9 cellular contexts compared by ENCODE assay signal in the genomic region with DNA sequence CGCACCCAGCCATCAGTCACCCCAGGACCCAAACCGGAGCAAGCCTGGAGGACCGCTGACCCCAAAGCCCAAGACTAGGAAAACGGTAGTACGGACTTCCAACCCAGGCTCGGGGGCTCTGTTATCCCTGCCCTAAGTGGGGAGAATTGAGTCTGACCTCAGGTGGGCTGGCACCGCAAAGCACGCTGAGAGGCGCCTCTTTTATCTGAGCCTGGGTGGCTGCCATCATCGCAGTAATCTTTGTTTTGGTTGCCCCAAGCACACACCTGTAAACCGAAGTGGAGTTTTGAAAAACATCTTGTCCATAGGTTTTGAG. TPM values are rescaled to one million over a fixed set of nuclear protein-coding genes. Genes with fewer than 3 reads are reported as not detected.
DNase-seq lines count a peak whose midpoint lies in the region; ATAC-seq and TF ChIP-seq lines count a peak whose summit lies in the region.
"Had no signal": no experiment of that assay in that cellular context is flagged by ENCODE, and none has a peak within 500 bp of the region (broad histone marks: within the 10 kb centered on the region; RNA-seq: fewer than 3 reads in every experiment).

No MANE protein-coding gene starts in this region.

- peaks cover 10 to 51% of the 10 kb centered on the region in 2 donors for H3K4me1 ChIP-seq in left lung
- H3K4me1 ChIP-seq in thyroid gland, result peaks cover 13 to 25% of the 10 kb centered on the region in 2 donors

- H3K27ac ChIP-seq in left lung (peak overlapping the region; percentile 92 to 95), thyroid gland (peak overlapping the region; percentile 87 to 98 (median 98))

- H3K27me3 Mint-ChIP-seq in activated CD8-positive, alpha-beta memory T cell treated with anti-CD3 and anti-CD28 coated beads, Interleukin-2, amount 10 ng/mL, durations not matched to agents 7 days and 5 days, result peaks cover 71% of the 10 kb centered on the region
- H3K27me3 Mint-ChIP-seq in activated naive CD8-positive, alpha-beta T cell treated with anti-CD3 and anti-CD28 coated beads, Interleukin-2, amount 50 U/mL, for 24 hours, result peaks cover 61% of the 10 kb centered on the region

- ATAC-seq in activated CD8-positive, alpha-beta memory T cell treated with anti-CD3 and anti-CD28 coated beads, Interleukin-2, amount 10 ng/mL, durations not matched to agents 7 days and 5 days, result no peak
- ATAC-seq in activated naive CD8-positive, alpha-beta T cell treated with anti-CD3 and anti-CD28 coated beads, Interleukin-2, amount 50 U/mL, for 24 hours, result no peak
- ATAC-seq in left lung (peak; percentile 0), GM19035 (IDR thresholded peaks at IDR 0.05; ENCODE audit: unreplicated experiment) (no peak), HG03175 (IDR thresholded peaks at IDR 0.05; ENCODE audit: unreplicated experiment) (no peak)

- H3K9me3 Mint-ChIP-seq in activated CD8-positive, alpha-beta memory T cell treated with anti-CD3 and anti-CD28 coated beads, Interleukin-2, amount 10 ng/mL, durations not matched to agents 7 days and 5 days (ENCODE audit: low read depth), result no peaks in the 10 kb centered on the region
- H3K9me3 Mint-ChIP-seq in activated naive CD8-positive, alpha-beta T cell treated with anti-CD3 and anti-CD28 coated beads, Interleukin-2, amount 50 U/mL, for 24 hours, result no peaks in the 10 kb centered on the region

- H3K36me3 ChIP-seq in left lung, result no peaks in the 10 kb centered on the region
- H3K36me3 ChIP-seq in thyroid gland, result no peaks in the 10 kb centered on the region

- intact Hi-C loops in left lung (cut with DNase I) (no loop called here), thyroid gland (cut with DNase I) (no loop called here)

- no peak overlapping the region for H3K27ac Mint-ChIP-seq in activated CD8-positive, alpha-beta memory T cell treated with anti-CD3 and anti-CD28 coated beads, Interleukin-2, amount 10 ng/mL, durations not matched to agents 7 days and 5 days
- no peak overlapping the region for H3K27ac Mint-ChIP-seq in activated naive CD8-positive, alpha-beta T cell treated with anti-CD3 and anti-CD28 coated beads, Interleukin-2, amount 50 U/mL, for 24 hours

- WGBS in thyroid gland, 2 donors, result 9 to 18% methylated on average over 5 to 9 of the region's 11 CpGs

- H3K9me3 ChIP-seq in left lung, result no peaks in the 10 kb centered on the region
- H3K9me3 ChIP-seq in thyroid gland, result no peaks in the 10 kb centered on the region

- H3K4me3 ChIP-seq in left lung (peak overlapping the region; percentile 84 to 98), thyroid gland (replicated peaks in 1 of 3) (peak overlapping the region; percentile 38 to 96 (median 48))

- H3K4me3 Mint-ChIP-seq in activated CD8-positive, alpha-beta memory T cell treated with anti-CD3 and anti-CD28 coated beads, Interleukin-2, amount 10 ng/mL, durations not matched to agents 7 days and 5 days, result peak overlapping the region; percentile 30
- H3K4me3 Mint-ChIP-seq in activated naive CD8-positive, alpha-beta T cell treated with anti-CD3 and anti-CD28 coated beads, Interleukin-2, amount 50 U/mL, for 24 hours, result peak overlapping the region; percentile 68

- no peaks in the 10 kb centered on the region for H3K36me3 Mint-ChIP-seq in activated CD8-positive, alpha-beta memory T cell treated with anti-CD3 and anti-CD28 coated beads, Interleukin-2, amount 10 ng/mL, durations not matched to agents 7 days and 5 days
- no peaks in the 10 kb centered on the region for H3K36me3 Mint-ChIP-seq in activated naive CD8-positive, alpha-beta T cell treated with anti-CD3 and anti-CD28 coated beads, Interleukin-2, amount 50 U/mL, for 24 hours (ENCODE audit: low read depth)

- TF ChIP-seq POLR2A in thyroid gland (IDR thresholded peaks at IDR 0.05), result peak in 1 of 2 donors; percentile 30

- DNase-seq in activated CD8-positive, alpha-beta memory T cell treated with anti-CD3 and anti-CD28 coated beads, Interleukin-2, amount 10 ng/mL, durations not matched to agents 7 days and 5 days, result no peak
- no peak for DNase-seq in activated CD8-positive, alpha-beta memory T cell treated with anti-CD3 and anti-CD28 coated beads, Interleukin-2, amount 50 U/mL, for 4 hours
- no peak for DNase-seq in activated naive CD8-positive, alpha-beta T cell treated with anti-CD3 and anti-CD28 coated beads, Interleukin-2, amount 50 U/mL, for 24 hours
- DNase-seq in left lung, result no peak
- peak; percentile 30 to 38 for DNase-seq in thyroid gland
- no peak for DNase-seq in ecto neural progenitor cell (ENCODE audit: low spot score)
- DNase-seq: activated CD4-positive, alpha-beta T cell treated with anti-CD3 and anti-CD28 coated beads for 1 hour had no signal

- H3K27me3 ChIP-seq in left lung (peaks cover 0 to 10% of the 10 kb centered on the region in 2 donors), thyroid gland (no peaks in the 10 kb centered on the region)

- TF ChIP-seq CTCF in left lung (IDR thresholded peaks at IDR 0.05), result no peak
- no peak for TF ChIP-seq CTCF in thyroid gland (IDR thresholded peaks at IDR 0.05)

- CTCF ChIA-PET in activated CD8-positive, alpha-beta memory T cell treated with anti-CD3 and anti-CD28 coated beads, Interleukin-2, amount 10 ng/mL, durations not matched to agents 7 days and 5 days (lab: Charles Lee), result no interaction called here

- peaks cover 10% of the 10 kb centered on the region for H3K4me1 Mint-ChIP-seq in activated CD8-positive, alpha-beta memory T cell treated with anti-CD3 and anti-CD28 coated beads, Interleukin-2, amount 10 ng/mL, durations not matched to agents 7 days and 5 days
- H3K4me1 Mint-ChIP-seq in activated naive CD8-positive, alpha-beta T cell treated with anti-CD3 and anti-CD28 coated beads, Interleukin-2, amount 50 U/mL, for 24 hours, result peaks cover 8% of the 10 kb centered on the region

RNA-seq across cellular contexts. Expression of a gene that starts 0.9 kb away (rescaled TPM):
- total RNA-seq in activated CD8-positive, alpha-beta memory T cell treated with anti-CD3 and anti-CD28 coated beads, Interleukin-2, amount 10 ng/mL, durations not matched to agents 7 days and 5 days, result under 1 TPM in 1 of 2 experiments, not detected in 1; 0.35 TPM
- 10 to 100 TPM; 24.0 to 39.4 TPM for total RNA-seq in left lung
- total RNA-seq in thyroid gland, result 10 to 100 TPM; 29.0 to 41.7 (median 32.5) TPM

Comparison
In these comparisons a context has a peak if more than half of its experiments do, and no peak if none do; other contexts are left out.
1. DNase-seq: peak in thyroid gland (2 of 2); none in activated CD8-positive, alpha-beta memory T cell treated with anti-CD3 and anti-CD28 coated beads, Interleukin-2, amount 10 ng/mL, durations not matched to agents 7 days and 5 days (single experiment), activated CD8-positive, alpha-beta memory T cell treated with anti-CD3 and anti-CD28 coated beads, Interleukin-2, amount 50 U/mL, for 4 hours (single experiment), activated naive CD8-positive, alpha-beta T cell treated with anti-CD3 and anti-CD28 coated beads, Interleukin-2, amount 50 U/mL, for 24 hours (single experiment), left lung (0 of 2) and ecto neural progenitor cell (single experiment).
2. RNA of a gene that starts 0.9 kb away (total RNA-seq): 24.0 to 39.4 TPM in left lung and 29.0 to 41.7 TPM in thyroid gland; 0.35 TPM in activated CD8-positive, alpha-beta memory T cell treated with anti-CD3 and anti-CD28 coated beads, Interleukin-2, amount 10 ng/mL, durations not matched to agents 7 days and 5 days; every median in the first group is over 10 times any median in the second.